Comparison of ENCODE assay signal across 12 cellular contexts in genomic region chr3:14148041-14148985, GRCh38. TPM values are rescaled to one million over a fixed set of nuclear protein-coding genes. Genes with fewer than 3 reads are reported as not detected.
DNase-seq lines count a peak whose midpoint lies in the region; ATAC-seq and TF ChIP-seq lines count a peak whose summit lies in the region.
"Had no signal": no experiment of that assay in that cellular context is flagged by ENCODE, and none has a peak within 500 bp of the region (broad histone marks: within the 10 kb centered on the region; RNA-seq: fewer than 3 reads in every experiment).

No MANE protein-coding gene starts in this region.

- TF ChIP-seq EP300 in gastroesophageal sphincter (IDR thresholded peaks at IDR 0.05) = no peak

- POLR2A ChIA-PET in activated CD4-positive, alpha-beta T cell treated with anti-CD3 and anti-CD28 coated beads, Interleukin-2, amount 10 ng/mL, durations not matched to agents 7 days and 5 days (lab: Charles Lee) = no interaction called here
- POLR2A ChIA-PET in T-cell (lab: Charles Lee) = interaction anchor here in 1 of 2 donors (1.0 kb wide), 1 partner anchor 10 kb away, joined by 3 read pairs; no protein-coding TSS in a partner anchor

- H3K27me3 Mint-ChIP-seq in activated CD4-positive, alpha-beta T cell treated with anti-CD3 and anti-CD28 coated beads, Interleukin-2, amount 10 ng/mL, durations not matched to agents 7 days and 5 days = no peaks in the 10 kb centered on the region
- H3K27me3 Mint-ChIP-seq in T-cell = no peaks in the 10 kb centered on the region
- H3K27me3 Mint-ChIP-seq: B cell had no signal

- no peaks in the 10 kb centered on the region for H3K9me3 ChIP-seq in gastroesophageal sphincter
- no peaks in the 10 kb centered on the region for H3K9me3 ChIP-seq in testis

- H3K36me3 Mint-ChIP-seq in activated CD4-positive, alpha-beta T cell treated with anti-CD3 and anti-CD28 coated beads, Interleukin-2, amount 10 ng/mL, durations not matched to agents 7 days and 5 days (ENCODE audit: low read depth) = peaks cover 23% of the 10 kb centered on the region
- H3K36me3 Mint-ChIP-seq in T-cell = peaks cover 45% of the 10 kb centered on the region

- ATAC-seq in T-cell (replicated peaks in 1 of 4) (no peak), gastroesophageal sphincter (no peak)

- no peak overlapping the region for H3K4me3 Mint-ChIP-seq in activated CD4-positive, alpha-beta T cell treated with anti-CD3 and anti-CD28 coated beads, Interleukin-2, amount 10 ng/mL, durations not matched to agents 7 days and 5 days
- no peak overlapping the region for H3K4me3 Mint-ChIP-seq in T-cell
- H3K4me3 Mint-ChIP-seq: B cell had no signal

- H3K27ac Mint-ChIP-seq in activated CD4-positive, alpha-beta T cell treated with anti-CD3 and anti-CD28 coated beads, Interleukin-2, amount 10 ng/mL, durations not matched to agents 7 days and 5 days = peak overlapping the region; percentile 52
- peak overlapping the region; percentile 55 to 100 for H3K27ac Mint-ChIP-seq in T-cell

- H3K9me3 Mint-ChIP-seq in activated CD4-positive, alpha-beta T cell treated with anti-CD3 and anti-CD28 coated beads, Interleukin-2, amount 10 ng/mL, durations not matched to agents 7 days and 5 days = no peaks in the 10 kb centered on the region
- no peaks in the 10 kb centered on the region for H3K9me3 Mint-ChIP-seq in T-cell

- intact Hi-C loops in testis (cut with DNase I; ENCODE audit: low total_unique reads) = no loop called here

- TF ChIP-seq POLR2A in gastroesophageal sphincter (IDR thresholded peaks at IDR 0.05) (no peak), testis (IDR thresholded peaks at IDR 0.05) (no peak)

- no peak for TF ChIP-seq CTCF in gastroesophageal sphincter (IDR thresholded peaks at IDR 0.05)
- no peak for TF ChIP-seq CTCF in testis (IDR thresholded peaks at IDR 0.05)

- H3K36me3 ChIP-seq in gastroesophageal sphincter (peaks cover 0 to 78% of the 10 kb centered on the region in 2 donors), testis (ENCODE audit: low read depth, missing control alignments) (no peaks in the 10 kb centered on the region)

- WGBS in gastroesophageal sphincter (ENCODE audit: low coverage in 1 of 2), 2 donors = 78 to 81% methylated on average over 8 to 14 of the region's 28 CpGs
- 86 to 91% methylated on average over 24 to 28 of the region's 28 CpGs for WGBS in testis, 2 donors

- H3K27me3 ChIP-seq in gastroesophageal sphincter = no peaks in the 10 kb centered on the region
- H3K27me3 ChIP-seq in testis = no peaks in the 10 kb centered on the region

- H3K27ac ChIP-seq in gastroesophageal sphincter = peak overlapping the region in 3 of 4 donors; percentile 86 to 93 (median 88)
- no peak overlapping the region for H3K27ac ChIP-seq in testis

- H3K4me3 ChIP-seq in gastroesophageal sphincter (no peak overlapping the region), testis (no peak overlapping the region)
- H3K4me3 ChIP-seq: smooth muscle cell had no signal

- H3K4me1 Mint-ChIP-seq in activated CD4-positive, alpha-beta T cell treated with anti-CD3 and anti-CD28 coated beads, Interleukin-2, amount 10 ng/mL, durations not matched to agents 7 days and 5 days = peaks cover 22% of the 10 kb centered on the region
- peaks cover 26 to 38% (median 31%) of the 10 kb centered on the region in 3 donors for H3K4me1 Mint-ChIP-seq in T-cell

- CTCF ChIA-PET in activated CD4-positive, alpha-beta T cell treated with anti-CD3 and anti-CD28 coated beads, Interleukin-2, amount 10 ng/mL, durations not matched to agents 7 days and 5 days (lab: Charles Lee) = interaction anchor here (1.3 kb wide), 1 partner anchor 30 kb away, joined by 3 read pairs; the partner anchor contains the start of genes LSM3 and XPC
- CTCF ChIA-PET in T-cell (lab: Charles Lee) = no interaction called here

- peaks cover 9 to 48% (median 24%) of the 10 kb centered on the region in 3 donors for H3K4me1 ChIP-seq in gastroesophageal sphincter
- peaks cover 12% of the 10 kb centered on the region for H3K4me1 ChIP-seq in testis

- DNase-seq in activated CD4-positive, alpha-beta T cell treated with anti-CD3 and anti-CD28 coated beads, Interleukin-2, amount 10 ng/mL, durations not matched to agents 7 days and 5 days = no peak
- no peak for DNase-seq in activated CD4-positive, alpha-beta T cell treated with anti-CD3 and anti-CD28 coated beads for 4 hours
- DNase-seq in T-cell = peak in 1 of 34 experiments; percentile 12
- DNase-seq in testis = peak; percentile 13
- no peak for DNase-seq in stimulated activated CD4-positive, alpha-beta T cell treated with anti-CD3 and anti-CD28 coated beads, Interleukin-1b, Interleukin-23, amount 100 ng/mL, for 48 hours
- no peak for DNase-seq in H4 (ENCODE audit: low spot score)
- no peak for DNase-seq in putamen (ENCODE audit: low spot score)
- DNase-seq: GOT3; stimulated activated naive CD4-positive, alpha-beta T cell treated with Interleukin-2 at 50 U/mL for 16 hours had no signal

RNA-seq across cellular contexts. Expression of gene TMEM43, which starts 23.5 kb away (rescaled TPM):
- total RNA-seq in activated CD4-positive, alpha-beta T cell treated with anti-CD3 and anti-CD28 coated beads, Interleukin-2, amount 10 ng/mL, durations not matched to agents 7 days and 5 days = 10 to 100 TPM; 40.4 to 42.0 TPM
- total RNA-seq in T-cell = 10 to 100 TPM; 36.9 to 76.3 (median 63.6) TPM
- 100 to 1,000 TPM; 115 to 227 (median 183) TPM for total RNA-seq in gastroesophageal sphincter
- total RNA-seq in testis = 10 to 100 TPM; 36.5 to 53.0 TPM
- polyA plus RNA-seq in testis (ENCODE audit: insufficient read depth, low read depth, low replicate concordance) = 43.3 TPM
- total RNA-seq in H4 (2014; rRNA removed; shearing (Covaris generic)) = 75.6 and 79.7 TPM in 2 replicates

RNA-seq across cellular contexts. Expression of gene CHCHD4, which starts 23.6 kb away (rescaled TPM):
- total RNA-seq in activated CD4-positive, alpha-beta T cell treated with anti-CD3 and anti-CD28 coated beads, Interleukin-2, amount 10 ng/mL, durations not matched to agents 7 days and 5 days = 10 to 100 TPM; 12.7 to 13.2 TPM
- total RNA-seq in T-cell (1 to 10 TPM; 2.7 to 8.4 (median 8.3) TPM), gastroesophageal sphincter (10 to 100 TPM; 14.5 to 32.9 (median 25.7) TPM), testis (10 to 100 TPM; 13.3 to 15.7 TPM)
- polyA plus RNA-seq in testis (ENCODE audit: insufficient read depth, low read depth, low replicate concordance) = 19.1 TPM
- total RNA-seq in H4 (2014; rRNA removed; shearing (Covaris generic)) = 32.7 and 36.3 TPM in 2 replicates

RNA-seq across cellular contexts. Expression of gene XPC, which starts 30.1 kb away (rescaled TPM):
- total RNA-seq in activated CD4-positive, alpha-beta T cell treated with anti-CD3 and anti-CD28 coated beads, Interleukin-2, amount 10 ng/mL, durations not matched to agents 7 days and 5 days = 10 to 100 TPM; 41.1 to 43.0 TPM
- total RNA-seq in T-cell (10 to 100 TPM; 67.8 to 90.7 (median 76.9) TPM), gastroesophageal sphincter (10 to 100 TPM; 27.6 to 73.0 (median 34.4) TPM), testis (10 to 100 TPM; 48.7 to 54.1 TPM)
- 25.1 TPM for polyA plus RNA-seq in testis (ENCODE audit: insufficient read depth, low read depth, low replicate concordance)
- 17.1 and 22.5 TPM in 2 replicates for total RNA-seq in H4 (2014; rRNA removed; shearing (Covaris generic))

RNA-seq across cellular contexts. Expression of gene LSM3, which starts 30.3 kb away (rescaled TPM):
- 10 to 100 TPM; 16.1 to 18.6 TPM for total RNA-seq in activated CD4-positive, alpha-beta T cell treated with anti-CD3 and anti-CD28 coated beads, Interleukin-2, amount 10 ng/mL, durations not matched to agents 7 days and 5 days
- total RNA-seq in T-cell (1 to 10 TPM; 6.7 to 8.4 (median 7.3) TPM), gastroesophageal sphincter (10 to 100 TPM in 3 of 4 donors, 1 to 10 TPM in 1; 7.9 to 15.6 (median 12.7) TPM), testis (10 to 100 TPM; 13.6 to 14.9 TPM)
- 21.2 TPM for polyA plus RNA-seq in testis (ENCODE audit: insufficient read depth, low read depth, low replicate concordance)
- total RNA-seq in H4 (2014; rRNA removed; shearing (Covaris generic)) = 39.2 and 42.7 TPM in 2 replicates

Comparison
In these comparisons a context has a peak if more than half of its experiments do, and no peak if none do; other contexts are left out.
1. H3K27ac ChIP-seq: peak in gastroesophageal sphincter (3 of 4); none in testis (0 of 2).